8 cellular contexts compared by ENCODE assay signal in genomic region chr18:46071615-46071893, GRCh38. TPM values are rescaled to one million over a fixed set of nuclear protein-coding genes. Genes with fewer than 3 reads are reported as not detected.
A peak's percentile ranks its signal among the peaks of the same experiment; 100 is the strongest.
DNase-seq lines count a peak whose midpoint lies in the region; ATAC-seq, FAIRE-seq and TF ChIP-seq lines count a peak whose summit lies in the region.

No MANE protein-coding gene starts in this region.

- H3K27ac ChIP-seq in duodenal mucosa (ENCODE audit: low read depth, low read length), result peak overlapping the region; percentile 42
- H3K27ac ChIP-seq in naive thymus-derived CD4-positive, alpha-beta T cell (ENCODE audit: low read depth, low read length), result peak overlapping the region; percentile 73

- peak; percentile 19 for ATAC-seq in GM21423 (IDR thresholded peaks at IDR 0.05; ENCODE audit: unreplicated experiment)
- ATAC-seq in naive thymus-derived CD4-positive, alpha-beta T cell, result peak; percentile 13

- peaks cover 14 to 25% of the 10 kb centered on the region in 2 donors for H3K4me1 ChIP-seq in duodenal mucosa (ENCODE audit: control insufficient read depth in 1 of 2, insufficient read depth in 2 of 2, low read length in 2 of 2)
- H3K4me1 ChIP-seq in naive thymus-derived CD4-positive, alpha-beta T cell (ENCODE audit: control insufficient read depth in 2 of 2, insufficient read depth in 2 of 2, low read length in 2 of 2), result peaks cover 13 to 25% of the 10 kb centered on the region in 2 donors

- H3K36me3 Mint-ChIP-seq in naive thymus-derived CD4-positive, alpha-beta T cell, result peaks cover 0 to 4% (median 3%) of the 10 kb centered on the region in 5 donors

- H3K4me3 ChIP-seq in MG63 (peak overlapping the region; percentile 57), duodenal mucosa (ENCODE audit: low read depth in 1 of 2, low read length in 2 of 2) (peak overlapping the region; percentile 76 to 78)
- H3K4me3 ChIP-seq in naive thymus-derived CD4-positive, alpha-beta T cell (ENCODE audit: low read length), result peak overlapping the region; percentile 69

- intact Hi-C loops in naive thymus-derived CD4-positive, alpha-beta T cell (cut with micrococcal nuclease), result no loop called here
- intact Hi-C loops in posterior cingulate gyrus (cut with DNase I) (loop anchor here (5.0 kb wide), 4 partner anchors 44 to 404 kb away; partner anchors contain the start of gene EPG5), posterior vena cava (cut with DNase I) (loop anchor here in 1 of 2 donors (5.0 kb wide), 1 partner anchor 104 kb away; the partner anchor contains the start of gene EPG5)

- H3K27me3 Mint-ChIP-seq in naive thymus-derived CD4-positive, alpha-beta T cell, result no peaks in the 10 kb centered on the region

- peak overlapping the region; percentile 69 to 88 (median 80) for H3K4me3 Mint-ChIP-seq in naive thymus-derived CD4-positive, alpha-beta T cell

- FAIRE-seq in D721Med (lab: Jason Lieb, UNC), result no peak

- H3K27me3 ChIP-seq in MG63 (no peaks in the 10 kb centered on the region), duodenal mucosa (ENCODE audit: control insufficient read depth in 1 of 2, insufficient read depth in 2 of 2, low read length in 2 of 2) (no peaks in the 10 kb centered on the region)
- no peaks in the 10 kb centered on the region for H3K27me3 ChIP-seq in naive thymus-derived CD4-positive, alpha-beta T cell (ENCODE audit: control insufficient read depth in 2 of 2, insufficient read depth in 2 of 2, low read length in 2 of 2)

- H3K36me3 ChIP-seq in MG63, result peaks cover 4% of the 10 kb centered on the region; the same call in 1 of the 2 replicates
- H3K36me3 ChIP-seq in duodenal mucosa (ENCODE audit: control insufficient read depth in 1 of 2, insufficient read depth in 2 of 2, low read length in 2 of 2), result no peaks in the 10 kb centered on the region
- H3K36me3 ChIP-seq in naive thymus-derived CD4-positive, alpha-beta T cell (ENCODE audit: control insufficient read depth in 2 of 3, insufficient read depth in 3 of 3, low read length in 3 of 3), result peaks cover 0 to 4% (median 0%) of the 10 kb centered on the region in 3 experiments

- H3K27ac Mint-ChIP-seq in naive thymus-derived CD4-positive, alpha-beta T cell, result peak overlapping the region in 5 of 9 donors; percentile 3 to 85 (median 32)

- H3K9ac ChIP-seq in duodenal mucosa (ENCODE audit: low read depth in 1 of 2, low read length in 2 of 2), result peak overlapping the region; percentile 71 to 80

- peaks cover 23 to 48% (median 40%) of the 10 kb centered on the region in 7 donors for H3K4me1 Mint-ChIP-seq in naive thymus-derived CD4-positive, alpha-beta T cell

- POLR2A ChIA-PET in naive thymus-derived CD4-positive, alpha-beta T cell (lab: Charles Lee), result interaction anchor here (0.7 to 2.5 kb wide), 4 partner anchors 16 to 406 kb away, joined by 3 to 13 read pairs (median 4); no protein-coding TSS in a partner anchor

- TF ChIP-seq CTCF in D721Med (IDR thresholded peaks at IDR 0.05; ENCODE audit: insufficient read depth, missing control alignments), result no peak

- H3K9me3 ChIP-seq in MG63 (no peaks in the 10 kb centered on the region), duodenal mucosa (ENCODE audit: control insufficient read depth in 1 of 2, low read length in 2 of 2) (no peaks in the 10 kb centered on the region)
- no peaks in the 10 kb centered on the region for H3K9me3 ChIP-seq in naive thymus-derived CD4-positive, alpha-beta T cell (ENCODE audit: control insufficient read depth in 2 of 3, low read length in 3 of 3)

- H3K9me3 Mint-ChIP-seq in naive thymus-derived CD4-positive, alpha-beta T cell, result peaks cover 0 to 4% (median 0%) of the 10 kb centered on the region in 11 donors

- DNase-seq in MG63, result no peak
- peak in 3 of 9 donors; percentile 13 to 24 (median 21) for DNase-seq in naive thymus-derived CD4-positive, alpha-beta T cell
- no peak for DNase-seq in posterior cingulate gyrus
- DNase-seq in NCI-H1092 treated with DMSO at 0.1 percent for 48 hours (lab: John Stamatoyannopoulos, UW), result no peak
- DNase-seq in posterior vena cava (ENCODE audit: low spot score), result no peak
- no peak for DNase-seq in D721Med (ENCODE audit: insufficient read length, low spot score)

- CTCF ChIA-PET in naive thymus-derived CD4-positive, alpha-beta T cell (lab: Charles Lee), result interaction anchor here (0.8 to 2.7 kb wide), 7 partner anchors 9 to 413 kb away, joined by 3 to 17 read pairs (median 5); no protein-coding TSS in a partner anchor

RNA-seq across cellular contexts. Expression of gene PSTPIP2, which starts 0.5 kb away (rescaled TPM):
- total RNA-seq in MG63 (2014; rRNA removed; shearing (Covaris generic); ENCODE audit: low replicate concordance), result 5.6 and 9.7 TPM in 2 replicates
- total RNA-seq in naive thymus-derived CD4-positive, alpha-beta T cell, result 10 to 100 TPM; 11.1 to 24.6 (median 15.2) TPM
- 10 to 100 TPM; 13.5 to 15.9 TPM for polyA plus RNA-seq in naive thymus-derived CD4-positive, alpha-beta T cell
- total RNA-seq in posterior vena cava, result 1 to 10 TPM; 5.7 to 8.9 TPM

RNA-seq across cellular contexts. Expression of gene ATP5F1A, which starts 26.5 kb away (rescaled TPM):
- 432 and 465 TPM in 2 replicates for total RNA-seq in MG63 (2014; rRNA removed; shearing (Covaris generic); ENCODE audit: low replicate concordance)
- total RNA-seq in naive thymus-derived CD4-positive, alpha-beta T cell, result 100 to 1,000 TPM; 181 to 311 (median 212) TPM
- polyA plus RNA-seq in naive thymus-derived CD4-positive, alpha-beta T cell, result 100 to 1,000 TPM; 484 to 541 TPM
- total RNA-seq in posterior vena cava, result 100 to 1,000 TPM; 236 to 263 TPM

RNA-seq across cellular contexts. Expression of gene HAUS1, which starts 32.6 kb away (rescaled TPM):
- total RNA-seq in MG63 (2014; rRNA removed; shearing (Covaris generic); ENCODE audit: low replicate concordance), result 48.6 and 49.6 TPM in 2 replicates
- total RNA-seq in naive thymus-derived CD4-positive, alpha-beta T cell, result 10 to 100 TPM; 10.4 to 47.2 (median 15.2) TPM
- 10 to 100 TPM; 30.0 to 42.7 TPM for polyA plus RNA-seq in naive thymus-derived CD4-positive, alpha-beta T cell
- 10 to 100 TPM; 19.7 to 23.6 TPM for total RNA-seq in posterior vena cava
